In genomic region chr2:121561617-121562268, GRCh38 we compare ENCODE assay signal across 1 cellular context.
TF ChIP-seq lines count a peak whose summit lies in the region.

No MANE protein-coding gene starts in this region.

TF ChIP-seq in HepG2, 621 proteins besides CTCF, POLR2A, EP300 and RAD21 (continued from another document):
- TF ChIP-seq HMGXB4 (CRISPR knock-in tag; IDR thresholded peaks at IDR 0.05; ENCODE audit: borderline replicate concordance in 1 of 2, low read depth in 1 of 2) = no peak
- no peak for TF ChIP-seq ZSCAN29 (CRISPR knock-in tag; conservative IDR thresholded peaks at IDR 0.05)
- no peak for TF ChIP-seq ZBTB25 (CRISPR knock-in tag; IDR thresholded peaks at IDR 0.05)
- no peak for TF ChIP-seq TOE1 (CRISPR knock-in tag; IDR thresholded peaks at IDR 0.05)
- TF ChIP-seq HOXA9 (CRISPR knock-in tag; IDR thresholded peaks at IDR 0.05; ENCODE audit: borderline replicate concordance) = no peak
- no peak for TF ChIP-seq TSC22D2 (CRISPR knock-in tag; IDR thresholded peaks at IDR 0.05; ENCODE audit: borderline replicate concordance)
- TF ChIP-seq NCOA5 (CRISPR knock-in tag; IDR thresholded peaks at IDR 0.05) = no peak
